In the genomic region with DNA sequence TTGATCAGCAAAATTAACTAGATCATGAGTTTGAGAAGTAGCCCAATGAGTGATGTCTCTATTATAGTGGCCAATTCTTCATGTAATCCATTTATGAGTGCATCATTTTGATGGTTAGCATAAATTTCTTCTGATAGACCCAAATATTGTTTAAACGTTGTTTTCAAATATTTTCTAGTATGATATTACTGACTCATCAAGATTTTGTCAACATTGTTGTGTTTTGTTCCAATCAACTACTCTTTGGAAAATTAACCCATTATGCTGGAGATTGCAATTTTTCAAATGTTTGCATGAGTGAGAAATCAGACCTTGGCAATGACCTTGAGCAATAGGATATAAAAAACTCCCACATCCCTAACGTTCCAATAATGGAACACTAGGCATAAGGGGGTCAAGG, we compare ENCODE assay signal across 30 cellular contexts.
DNase-seq lines count a peak whose midpoint lies in the region; ATAC-seq, FAIRE-seq and TF ChIP-seq lines count a peak whose summit lies in the region.
"Had no signal": no experiment of that assay in that cellular context is flagged by ENCODE, and none has a peak within 500 bp of the region (broad histone marks: within the 10 kb centered on the region; RNA-seq: fewer than 3 reads in every experiment).

No MANE protein-coding gene starts in this region.

- H3K4me2 ChIP-seq in HepG2 (ENCODE audit: low read depth, low read length) (no peak overlapping the region), A549 (no peak overlapping the region)
- H3K4me2 ChIP-seq: BLaER1 had no signal

- TF ChIP-seq EP300 in HepG2 (IDR thresholded peaks at IDR 0.05; ENCODE audit: low read depth in 2 of 2, low read length in 2 of 2) (no peak), HepG2 (CRISPR knock-in tag; IDR thresholded peaks at IDR 0.05; ENCODE audit: borderline replicate concordance) (no peak), A549 (IDR thresholded peaks at IDR 0.05) (no peak)

- intact Hi-C loops in HepG2 (cut with micrococcal nuclease; ENCODE audit: unreplicated experiment) (no loop called here), right lobe of liver (cut with DNase I) (no loop called here)

- H2AFZ ChIP-seq in HepG2 (ENCODE audit: low read length): no peak overlapping the region

- ATAC-seq in HepG2 (no peak), right lobe of liver (no peak), A549 (no peak)
- ATAC-seq: CD8-positive, alpha-beta T cell had no signal

- in situ Hi-C loops in HepG2 (cut with HindIII; ENCODE audit: extremely low pct_ligation_motif_present, low pct_unique_long_range_greater_than_20kb): no loop called here

- no peak for TF ChIP-seq CTCF in HepG2 (CRISPR knock-in tag; IDR thresholded peaks at IDR 0.05)
- TF ChIP-seq CTCF in right lobe of liver (IDR thresholded peaks at IDR 0.05): no peak
- TF ChIP-seq CTCF in A549 (IDR thresholded peaks at IDR 0.05): no peak

- H3K4me3 ChIP-seq in HepG2 (replicated peaks in 1 of 3; ENCODE audit: insufficient read depth in 1 of 3, low read depth in 2 of 3, low read length in 3 of 3) (no peak overlapping the region), right lobe of liver (no peak overlapping the region), A549 (no peak overlapping the region)
- H3K4me3 ChIP-seq: BLaER1; BLaER1 treated with 17β-estradiol and CSF1 and Interleukin-3, amounts not matched to agents 10 nM and 100 nM had no signal

- TF ChIP-seq POLR2A in HepG2 (IDR thresholded peaks at IDR 0.05; ENCODE audit: insufficient read depth in 1 of 2, low read depth in 2 of 2, low read length in 2 of 2) (no peak), right lobe of liver (IDR thresholded peaks at IDR 0.05) (no peak), A549 (IDR thresholded peaks at IDR 0.05; ENCODE audit: low read length) (no peak)

- H3K27ac ChIP-seq in HepG2 (ENCODE audit: extremely low read length, insufficient read depth, low read length) (no peak overlapping the region), right lobe of liver (no peak overlapping the region), A549 (no peak overlapping the region)
- H3K27ac ChIP-seq: 22Rv1, BLaER1, C4-2B had no signal

- no peaks in the 10 kb centered on the region for H3K79me2 ChIP-seq in HepG2 (ENCODE audit: insufficient read depth, low read length)

- no peak overlapping the region for H3K9ac ChIP-seq in HepG2 (ENCODE audit: insufficient read depth, low read depth, low read length)
- H3K9ac ChIP-seq: BLaER1 had no signal

- no TSS peak for BruUV-seq in HepG2 (replicated peaks; lab: Mats Ljungman, UMichigan)

- no peaks in the 10 kb centered on the region for H4K20me1 ChIP-seq in HepG2 (ENCODE audit: insufficient read depth, low read length)
- H4K20me1 ChIP-seq: BLaER1; BLaER1 treated with 17β-estradiol and CSF1 and Interleukin-3, amounts not matched to agents 10 nM and 100 nM had no signal

- H3K27me3 ChIP-seq in HepG2 (ENCODE audit: control insufficient read depth in 1 of 2, insufficient read depth in 2 of 2, low read length in 2 of 2): no peaks in the 10 kb centered on the region
- H3K27me3 ChIP-seq in right lobe of liver: no peaks in the 10 kb centered on the region
- H3K27me3 ChIP-seq: BE2C; BLaER1; BLaER1 treated with 17β-estradiol and CSF1 and Interleukin-3, amounts not matched to agents 10 nM and 100 nM had no signal

- TF ChIP-seq RAD21 in HepG2 (CRISPR knock-in tag; IDR thresholded peaks at IDR 0.05) (no peak), A549 (conservative IDR thresholded peaks at IDR 0.05 in 1 of 2, IDR thresholded peaks at IDR 0.05 in 1 of 2) (no peak)

- H3K4me1 ChIP-seq in HepG2 (ENCODE audit: insufficient read depth, low read length): no peaks in the 10 kb centered on the region
- H3K4me1 ChIP-seq in right lobe of liver: no peaks in the 10 kb centered on the region
- no peaks in the 10 kb centered on the region for H3K4me1 ChIP-seq in A549
- H3K4me1 ChIP-seq: BE2C, BLaER1, Caco-2 had no signal

- POLR2A ChIA-PET in HepG2 (lab: Yijun Ruan, JAX): no interaction called here
- POLR2A ChIA-PET in A549 (lab: Yijun Ruan, JAX): no interaction called here

- no peaks in the 10 kb centered on the region for H3K36me3 ChIP-seq in HepG2 (replicated peaks in 1 of 2; ENCODE audit: control insufficient read depth in 1 of 2, insufficient read depth in 2 of 2, low read length in 2 of 2)
- no peaks in the 10 kb centered on the region for H3K36me3 ChIP-seq in right lobe of liver
- H3K36me3 ChIP-seq: BE2C; BLaER1; BLaER1 treated with 17β-estradiol and CSF1 and Interleukin-3, amounts not matched to agents 10 nM and 100 nM had no signal

- WGBS in HepG2 (ENCODE audit: low lambda C conversion rate): under 1% methylated on average over 2 of the region's 2 CpGs
- WGBS in right lobe of liver (ENCODE audit: insufficient coverage, low coverage, low lambda C conversion rate, missing lambda C conversion rate): 30% methylated on average over 2 of the region's 2 CpGs
- WGBS in A549 (ENCODE audit: missing lambda C conversion rate): 0% methylated on average over 2 of the region's 2 CpGs

- DNase-seq in HepG2 (ENCODE audit: low spot score): no peak
- no peak for DNase-seq in right lobe of liver
- no peak for DNase-seq in A549 (ENCODE audit: low read depth in 1 of 2, low spot score in 1 of 2)
- no peak for DNase-seq in activated CD4-positive, alpha-beta T cell treated with anti-CD3 and anti-CD28 coated beads, Interleukin-2, amount 50 U/mL, for 4 hours
- DNase-seq: 8988T; ACHN; AML-193; BE2C; C1 segment of cervical spinal cord; Caco-2; Calu3; CD4-positive, alpha-beta memory T cell; CD4-positive, alpha-beta T cell; CD4-positive, CD25-positive, alpha-beta regulatory T cell; CD8-positive, alpha-beta memory T cell; CD8-positive, alpha-beta T cell; COR-L47; DMS 273 treated with DMSO at 0.1 percent for 48 hours; DMS153; DMS53; DMS79; DMS79 treated with DMSO at 0.1 percent for 48 hours; DND-41; EL had no signal

- CTCF ChIA-PET in HepG2 (lab: Yijun Ruan, JAX; ENCODE audit: low intra/inter-chr PET ratio, low total read pairs) (no interaction called here), A549 (lab: Yijun Ruan, JAX) (no interaction called here)

- FAIRE-seq in HepG2 (lab: Jason Lieb, UNC) (no peak), A549 (lab: Jason Lieb, UNC) (no peak)
- FAIRE-seq: A204.1, D721Med had no signal

- no peaks in the 10 kb centered on the region for H3K9me3 ChIP-seq in HepG2 (ENCODE audit: low read length)
- H3K9me3 ChIP-seq in right lobe of liver: no peaks in the 10 kb centered on the region
- no peaks in the 10 kb centered on the region for H3K9me3 ChIP-seq in A549
- H3K9me3 ChIP-seq: BE2C; BLaER1; BLaER1 treated with 17β-estradiol and CSF1 and Interleukin-3, amounts not matched to agents 10 nM and 100 nM; Caco-2 had no signal

TF ChIP-seq in HepG2, 621 proteins besides CTCF, POLR2A, EP300 and RAD21:
- TF ChIP-seq MAFF (IDR thresholded peaks at IDR 0.05; ENCODE audit: low read depth, low read length) (peak; percentile 70; the same call in 1 of the 2 replicates), MAFK (conservative IDR thresholded peaks at IDR 0.05 in 1 of 2, IDR thresholded peaks at IDR 0.05 in 1 of 2; ENCODE audit: low read length in 2 of 2) (peak; percentile 10 to 76; a peak in 2 of 4 replicates), FOXM1 (CRISPR knock-in tag; IDR thresholded peaks at IDR 0.05) (no peak)
- TF ChIP-seq, protein P1, sequence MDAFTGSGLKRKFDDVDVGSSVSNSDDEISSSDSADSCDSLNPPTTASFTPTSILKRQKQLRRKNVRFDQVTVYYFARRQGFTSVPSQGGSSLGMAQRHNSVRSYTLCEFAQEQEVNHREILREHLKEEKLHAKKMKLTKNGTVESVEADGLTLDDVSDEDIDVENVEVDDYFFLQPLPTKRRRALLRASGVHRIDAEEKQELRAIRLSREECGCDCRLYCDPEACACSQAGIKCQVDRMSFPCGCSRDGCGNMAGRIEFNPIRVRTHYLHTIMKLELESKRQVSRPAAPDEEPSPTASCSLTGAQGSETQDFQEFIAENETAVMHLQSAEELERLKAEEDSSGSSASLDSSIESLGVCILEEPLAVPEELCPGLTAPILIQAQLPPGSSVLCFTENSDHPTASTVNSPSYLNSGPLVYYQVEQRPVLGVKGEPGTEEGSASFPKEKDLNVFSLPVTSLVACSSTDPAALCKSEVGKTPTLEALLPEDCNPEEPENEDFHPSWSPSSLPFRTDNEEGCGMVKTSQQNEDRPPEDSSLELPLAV (CRISPR knock-in tag; conservative IDR thresholded peaks at IDR 0.05; ENCODE audit: low read depth): no peak

TF ChIP-seq in A549, 52 proteins besides CTCF, POLR2A, EP300 and RAD21:
- TF ChIP-seq JUN (IDR thresholded peaks at IDR 0.05) (no peak), NR3C1 (IDR thresholded peaks at IDR 0.05) (no peak), MAFK (IDR thresholded peaks at IDR 0.05; ENCODE audit: partially characterized antibody) (peak; percentile 70)
